ENCODE assay signal across 24 cellular contexts in genomic region chr1:111761717-111762116, GRCh38.
"Had no signal": no experiment of that assay in that cellular context is flagged by ENCODE, and none has a peak within 500 bp of the region (broad histone marks: within the 10 kb centered on the region; RNA-seq: fewer than 3 reads in every experiment).

No MANE protein-coding gene starts in this region.

- H3K4me2 ChIP-seq: KMS-11 had no signal

- H3K27me3 Mint-ChIP-seq: activated CD8-positive, alpha-beta memory T cell treated with anti-CD3 and anti-CD28 coated beads, Interleukin-2, amount 10 ng/mL, durations not matched to agents 7 days and 5 days; activated naive CD4-positive, alpha-beta T cell treated with anti-CD3 and anti-CD28 coated beads, Interleukin-2, amount 50 U/mL, for 24 hours had no signal

- ATAC-seq: activated CD4-positive, CD25-positive, alpha-beta regulatory T cell treated with anti-CD3 and anti-CD28 coated beads, Interleukin-2, amount 50 U/mL, for 24 hours; activated CD8-positive, alpha-beta memory T cell treated with anti-CD3 and anti-CD28 coated beads, Interleukin-2, amount 10 ng/mL, durations not matched to agents 7 days and 5 days had no signal

- H3K27ac Mint-ChIP-seq: activated CD8-positive, alpha-beta memory T cell treated with anti-CD3 and anti-CD28 coated beads, Interleukin-2, amount 10 ng/mL, durations not matched to agents 7 days and 5 days; T-helper 2 cell treated with Interferon-gamma antibody and Interleukin-4, amounts not matched to agents 5 μg/mL and 100 μg/mL, for 36 hours had no signal

- DNase-seq: activated CD4-positive, alpha-beta T cell treated with anti-CD3 and anti-CD28 coated beads for 48 hours; activated CD4-positive, alpha-beta T cell treated with anti-CD3 and anti-CD28 coated beads, Interleukin-2, amount 50 U/mL, for 48 hours; activated CD8-positive, alpha-beta memory T cell treated with anti-CD3 and anti-CD28 coated beads, Interleukin-2, amount 10 ng/mL, durations not matched to agents 7 days and 5 days; activated naive CD4-positive, alpha-beta T cell; amniotic stem cell; cerebellar nuclear complex; MV-4-11; NCI-H1092 treated with DMSO at 0.1 percent for 48 hours; NCI-H1417 treated with DMSO at 0.1 percent for 48 hours; NCI-H1694; NCI-H2029; NCI-H2107; NCI-H2171 treated with DMSO at 0.1 percent for 48 hours; NCI-H226; NCI-H526; NCI-H774; SIG-M5; T-helper 1 cell had no signal

- H3K4me3 Mint-ChIP-seq: activated CD8-positive, alpha-beta memory T cell treated with anti-CD3 and anti-CD28 coated beads, Interleukin-2, amount 10 ng/mL, durations not matched to agents 7 days and 5 days; activated naive CD4-positive, alpha-beta T cell treated with anti-CD3 and anti-CD28 coated beads, Interleukin-2, amount 50 U/mL, for 24 hours; brain; T-helper 2 cell treated with Interferon-gamma antibody and Interleukin-4, amounts not matched to agents 5 μg/mL and 100 μg/mL, for 36 hours had no signal

- FAIRE-seq: astrocyte had no signal

- H3K27ac ChIP-seq: KMS-11 had no signal

- H3K9ac ChIP-seq: KMS-11 had no signal

- H3K9me3 Mint-ChIP-seq: activated naive CD4-positive, alpha-beta T cell treated with anti-CD3 and anti-CD28 coated beads, Interleukin-2, amount 50 U/mL, for 24 hours; brain; T-helper 2 cell treated with Interferon-gamma antibody and Interleukin-4, amounts not matched to agents 5 μg/mL and 100 μg/mL, for 36 hours had no signal
